ENCODE assay signal across 23 cellular contexts in the genomic region with DNA sequence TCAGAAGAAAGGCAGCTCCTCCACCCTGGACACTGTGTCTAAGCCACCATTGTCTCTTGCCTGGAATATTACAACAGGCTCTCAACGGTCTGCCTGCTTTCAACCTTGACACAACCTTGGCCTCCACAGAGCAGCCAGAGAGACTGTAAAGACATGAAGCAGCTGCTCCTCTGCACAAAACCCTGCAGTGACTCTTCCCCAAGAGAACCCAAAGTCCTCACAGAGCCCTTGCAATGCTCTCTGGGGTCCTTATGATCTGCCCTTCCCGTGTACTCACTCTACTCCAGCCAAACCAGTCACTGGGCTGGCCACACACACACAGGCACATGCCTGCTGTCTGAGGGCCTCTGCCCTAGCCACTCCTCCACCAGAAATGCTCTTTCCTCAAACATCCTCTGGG.
"Had no signal": no experiment of that assay in that cellular context is flagged by ENCODE, and none has a peak within 500 bp of the region (broad histone marks: within the 10 kb centered on the region; RNA-seq: fewer than 3 reads in every experiment).

No MANE protein-coding gene starts in this region.

- H3K27ac ChIP-seq: ascending aorta, esophagus squamous epithelium, pancreas, sigmoid colon, tibial artery, uterus, VCaP had no signal

- H3K27me3 ChIP-seq: ascending aorta, esophagus squamous epithelium, pancreas, sigmoid colon, tibial artery, uterus had no signal

- H3K4me3 ChIP-seq: ascending aorta, esophagus squamous epithelium, pancreas, sigmoid colon, tibial artery, uterus had no signal

- ATAC-seq: left lobe of liver, pancreas, T-helper 17 cell had no signal

- H3K36me3 ChIP-seq: ascending aorta, esophagus squamous epithelium, pancreas, sigmoid colon, tibial artery, uterus had no signal

- H3K9me3 ChIP-seq: ascending aorta, esophagus squamous epithelium, pancreas, sigmoid colon, tibial artery, uterus had no signal

- FAIRE-seq: endothelial cell of umbilical vein, keratinocyte, pancreas had no signal

- H3K4me1 ChIP-seq: ascending aorta, esophagus squamous epithelium, pancreas, tibial artery, uterus had no signal

- DNase-seq: activated CD4-positive, alpha-beta T cell treated with anti-CD3 and anti-CD28 coated beads, Interleukin-2, amount 50 U/mL, for 1 hour; activated CD4-positive, CD25-positive, alpha-beta regulatory T cell treated with anti-CD3 and anti-CD28 coated beads, Interleukin-2, amount 50 U/mL, for 72 hours; activated CD8-positive, alpha-beta memory T cell treated with anti-CD3 and anti-CD28 coated beads for 24 hours; activated CD8-positive, alpha-beta memory T cell treated with anti-CD3 and anti-CD28 coated beads, Interleukin-2, amount 50 U/mL, for 48 hours; activated effector memory CD4-positive, alpha-beta T cell treated with Interleukin-2 at 50 U/mL for 16 hours; activated T-cell treated with anti-CD3 and anti-CD28 coated beads, Interleukin-2, amount 50 U/mL, for 48 hours; cerebellar nuclear complex; cortex of kidney; effector CD8-positive, alpha-beta T cell; esophagus squamous epithelium; naive thymus-derived CD4-positive, alpha-beta T cell; pancreas; sigmoid colon; stimulated activated CD4-positive, alpha-beta T cell treated with anti-CD3 and anti-CD28 coated beads, Interleukin-4, amount 100 ng/mL, for 4 hours; stimulated activated naive CD4-positive, alpha-beta T cell; T-helper 17 cell; tibial artery; uterus had no signal
